1 cellular context compared by ENCODE assay signal in genomic region chr1:95233737-95234493, GRCh38.
TF ChIP-seq lines count a peak whose summit lies in the region.

A gene with protein sequence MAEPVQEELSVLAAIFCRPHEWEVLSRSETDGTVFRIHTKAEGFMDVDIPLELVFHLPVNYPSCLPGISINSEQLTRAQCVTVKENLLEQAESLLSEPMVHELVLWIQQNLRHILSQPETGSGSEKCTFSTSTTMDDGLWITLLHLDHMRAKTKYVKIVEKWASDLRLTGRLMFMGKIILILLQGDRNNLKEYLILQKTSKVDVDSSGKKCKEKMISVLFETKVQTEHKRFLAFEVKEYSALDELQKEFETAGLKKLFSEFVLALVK (plus strand): TSS chr1:95234210. CDS start chr1:95234231, 21 bp downstream.

TF ChIP-seq in GM12878, 131 proteins besides CTCF, POLR2A, EP300 and RAD21 (continued from another document and continues in another):
- TF ChIP-seq ZSCAN29 (IDR thresholded peaks at IDR 0.05) (peak; percentile 57; the same call in 1 of the 2 replicates), CHD2 (IDR thresholded peaks at IDR 0.05; ENCODE audit: borderline replicate concordance, low read depth, low read length) (0 out of 2 replicates have a peak, but pooled peaks have one; percentile 13), IKZF1 (conservative IDR thresholded peaks at IDR 0.05) (peak; percentile 72), CREB1 (IDR thresholded peaks at IDR 0.05; ENCODE audit: low read depth) (0 out of 2 replicates have a peak, but pooled peaks have one; percentile 17), RUNX3 (IDR thresholded peaks at IDR 0.05; ENCODE audit: low read length) (peak; percentile 50; the same call in 1 of the 2 replicates), SKIL (IDR thresholded peaks at IDR 0.05; ENCODE audit: low read depth, poor library complexity, severe bottlenecking) (no peak), RELA (IDR thresholded peaks at IDR 0.05; ENCODE audit: borderline replicate concordance, partially characterized antibody) (peak; percentile 58), NFXL1 (IDR thresholded peaks at IDR 0.05; ENCODE audit: borderline replicate concordance) (0 out of 2 replicates have a peak, but pooled peaks have one; percentile 44), NRF1 (conservative IDR thresholded peaks at IDR 0.05; ENCODE audit: low read depth, low read length) (no peak), RAD51 (IDR thresholded peaks at IDR 0.05) (no peak), TAF1 (IDR thresholded peaks at IDR 0.05; ENCODE audit: borderline replicate concordance, low read depth, low read length) (peak; percentile 62; the same call in 1 of the 2 replicates), TCF3 (IDR thresholded peaks at IDR 0.05; ENCODE audit: borderline replicate concordance, insufficient read depth, low read depth, low read length) (0 out of 2 replicates have a peak, but pooled peaks have one; percentile 47), ZBED1 (IDR thresholded peaks at IDR 0.05; ENCODE audit: borderline replicate concordance) (no peak), HDAC6 (IDR thresholded peaks at IDR 0.05; ENCODE audit: unreplicated experiment) (peak; percentile 33), SREBF2 (IDR thresholded peaks at IDR 0.05; ENCODE audit: low read length) (no peak), GABPA (IDR thresholded peaks at IDR 0.05; ENCODE audit: low read depth) (0 out of 2 replicates have a peak, but pooled peaks have one; percentile 46), ZNF687 (IDR thresholded peaks at IDR 0.05) (peak; percentile 64; the same call in 1 of the 2 replicates), SMAD1 (IDR thresholded peaks at IDR 0.05; ENCODE audit: low read depth, partially characterized antibody) (no peak), PAX5 (IDR thresholded peaks at IDR 0.05; ENCODE audit: borderline replicate concordance, low read depth, low read length) (peak; percentile 33; the same call in 1 of the 2 replicates), LARP7 (IDR thresholded peaks at IDR 0.05) (peak; percentile 65), MTA3 (IDR thresholded peaks at IDR 0.05; ENCODE audit: borderline replicate concordance, low read length) (no peak), EGR1 (IDR thresholded peaks at IDR 0.05; ENCODE audit: borderline replicate concordance in 1 of 2, low read depth in 2 of 2, low read length in 2 of 2) (peak in 1 of 2 experiments; percentile 94; a peak in 2 of 3 replicates), JUND (IDR thresholded peaks at IDR 0.05; ENCODE audit: low read depth, low read length) (peak; percentile 12; the same call in 1 of the 2 replicates), SMARCA5 (IDR thresholded peaks at IDR 0.05) (peak; percentile 98), PRDM15 (CRISPR knock-in tag; IDR thresholded peaks at IDR 0.05) (no peak)
- TF ChIP-seq, protein P1, sequence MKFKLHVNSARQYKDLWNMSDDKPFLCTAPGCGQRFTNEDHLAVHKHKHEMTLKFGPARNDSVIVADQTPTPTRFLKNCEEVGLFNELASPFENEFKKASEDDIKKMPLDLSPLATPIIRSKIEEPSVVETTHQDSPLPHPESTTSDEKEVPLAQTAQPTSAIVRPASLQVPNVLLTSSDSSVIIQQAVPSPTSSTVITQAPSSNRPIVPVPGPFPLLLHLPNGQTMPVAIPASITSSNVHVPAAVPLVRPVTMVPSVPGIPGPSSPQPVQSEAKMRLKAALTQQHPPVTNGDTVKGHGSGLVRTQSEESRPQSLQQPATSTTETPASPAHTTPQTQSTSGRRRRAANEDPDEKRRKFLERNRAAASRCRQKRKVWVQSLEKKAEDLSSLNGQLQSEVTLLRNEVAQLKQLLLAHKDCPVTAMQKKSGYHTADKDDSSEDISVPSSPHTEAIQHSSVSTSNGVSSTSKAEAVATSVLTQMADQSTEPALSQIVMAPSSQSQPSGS (IDR thresholded peaks at IDR 0.05; ENCODE audit: low read length) = no peak
- TF ChIP-seq, protein P2, sequence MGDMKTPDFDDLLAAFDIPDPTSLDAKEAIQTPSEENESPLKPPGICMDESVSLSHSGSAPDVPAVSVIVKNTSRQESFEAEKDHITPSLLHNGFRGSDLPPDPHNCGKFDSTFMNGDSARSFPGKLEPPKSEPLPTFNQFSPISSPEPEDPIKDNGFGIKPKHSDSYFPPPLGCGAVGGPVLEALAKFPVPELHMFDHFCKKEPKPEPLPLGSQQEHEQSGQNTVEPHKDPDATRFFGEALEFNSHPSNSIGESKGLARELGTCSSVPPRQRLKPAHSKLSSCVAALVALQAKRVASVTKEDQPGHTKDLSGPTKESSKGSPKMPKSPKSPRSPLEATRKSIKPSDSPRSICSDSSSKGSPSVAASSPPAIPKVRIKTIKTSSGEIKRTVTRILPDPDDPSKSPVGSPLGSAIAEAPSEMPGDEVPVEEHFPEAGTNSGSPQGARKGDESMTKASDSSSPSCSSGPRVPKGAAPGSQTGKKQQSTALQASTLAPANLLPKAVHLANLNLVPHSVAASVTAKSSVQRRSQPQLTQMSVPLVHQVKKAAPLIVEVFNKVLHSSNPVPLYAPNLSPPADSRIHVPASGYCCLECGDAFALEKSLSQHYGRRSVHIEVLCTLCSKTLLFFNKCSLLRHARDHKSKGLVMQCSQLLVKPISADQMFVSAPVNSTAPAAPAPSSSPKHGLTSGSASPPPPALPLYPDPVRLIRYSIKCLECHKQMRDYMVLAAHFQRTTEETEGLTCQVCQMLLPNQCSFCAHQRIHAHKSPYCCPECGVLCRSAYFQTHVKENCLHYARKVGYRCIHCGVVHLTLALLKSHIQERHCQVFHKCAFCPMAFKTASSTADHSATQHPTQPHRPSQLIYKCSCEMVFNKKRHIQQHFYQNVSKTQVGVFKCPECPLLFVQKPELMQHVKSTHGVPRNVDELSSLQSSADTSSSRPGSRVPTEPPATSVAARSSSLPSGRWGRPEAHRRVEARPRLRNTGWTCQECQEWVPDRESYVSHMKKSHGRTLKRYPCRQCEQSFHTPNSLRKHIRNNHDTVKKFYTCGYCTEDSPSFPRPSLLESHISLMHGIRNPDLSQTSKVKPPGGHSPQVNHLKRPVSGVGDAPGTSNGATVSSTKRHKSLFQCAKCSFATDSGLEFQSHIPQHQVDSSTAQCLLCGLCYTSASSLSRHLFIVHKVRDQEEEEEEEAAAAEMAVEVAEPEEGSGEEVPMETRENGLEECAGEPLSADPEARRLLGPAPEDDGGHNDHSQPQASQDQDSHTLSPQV (IDR thresholded peaks at IDR 0.05) = peak; percentile 87
- TF ChIP-seq, protein P3, sequence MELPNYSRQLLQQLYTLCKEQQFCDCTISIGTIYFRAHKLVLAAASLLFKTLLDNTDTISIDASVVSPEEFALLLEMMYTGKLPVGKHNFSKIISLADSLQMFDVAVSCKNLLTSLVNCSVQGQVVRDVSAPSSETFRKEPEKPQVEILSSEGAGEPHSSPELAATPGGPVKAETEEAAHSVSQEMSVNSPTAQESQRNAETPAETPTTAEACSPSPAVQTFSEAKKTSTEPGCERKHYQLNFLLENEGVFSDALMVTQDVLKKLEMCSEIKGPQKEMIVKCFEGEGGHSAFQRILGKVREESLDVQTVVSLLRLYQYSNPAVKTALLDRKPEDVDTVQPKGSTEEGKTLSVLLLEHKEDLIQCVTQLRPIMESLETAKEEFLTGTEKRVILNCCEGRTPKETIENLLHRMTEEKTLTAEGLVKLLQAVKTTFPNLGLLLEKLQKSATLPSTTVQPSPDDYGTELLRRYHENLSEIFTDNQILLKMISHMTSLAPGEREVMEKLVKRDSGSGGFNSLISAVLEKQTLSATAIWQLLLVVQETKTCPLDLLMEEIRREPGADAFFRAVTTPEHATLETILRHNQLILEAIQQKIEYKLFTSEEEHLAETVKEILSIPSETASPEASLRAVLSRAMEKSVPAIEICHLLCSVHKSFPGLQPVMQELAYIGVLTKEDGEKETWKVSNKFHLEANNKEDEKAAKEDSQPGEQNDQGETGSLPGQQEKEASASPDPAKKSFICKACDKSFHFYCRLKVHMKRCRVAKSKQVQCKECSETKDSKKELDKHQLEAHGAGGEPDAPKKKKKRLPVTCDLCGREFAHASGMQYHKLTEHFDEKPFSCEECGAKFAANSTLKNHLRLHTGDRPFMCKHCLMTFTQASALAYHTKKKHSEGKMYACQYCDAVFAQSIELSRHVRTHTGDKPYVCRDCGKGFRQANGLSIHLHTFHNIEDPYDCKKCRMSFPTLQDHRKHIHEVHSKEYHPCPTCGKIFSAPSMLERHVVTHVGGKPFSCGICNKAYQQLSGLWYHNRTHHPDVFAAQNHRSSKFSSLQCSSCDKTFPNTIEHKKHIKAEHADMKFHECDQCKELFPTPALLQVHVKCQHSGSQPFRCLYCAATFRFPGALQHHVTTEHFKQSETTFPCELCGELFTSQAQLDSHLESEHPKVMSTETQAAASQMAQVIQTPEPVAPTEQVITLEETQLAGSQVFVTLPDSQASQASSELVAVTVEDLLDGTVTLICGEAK (IDR thresholded peaks at IDR 0.05; ENCODE audit: borderline replicate concordance) = 0 out of 2 replicates have a peak, but pooled peaks have one; percentile 6
- TF ChIP-seq, protein P4, sequence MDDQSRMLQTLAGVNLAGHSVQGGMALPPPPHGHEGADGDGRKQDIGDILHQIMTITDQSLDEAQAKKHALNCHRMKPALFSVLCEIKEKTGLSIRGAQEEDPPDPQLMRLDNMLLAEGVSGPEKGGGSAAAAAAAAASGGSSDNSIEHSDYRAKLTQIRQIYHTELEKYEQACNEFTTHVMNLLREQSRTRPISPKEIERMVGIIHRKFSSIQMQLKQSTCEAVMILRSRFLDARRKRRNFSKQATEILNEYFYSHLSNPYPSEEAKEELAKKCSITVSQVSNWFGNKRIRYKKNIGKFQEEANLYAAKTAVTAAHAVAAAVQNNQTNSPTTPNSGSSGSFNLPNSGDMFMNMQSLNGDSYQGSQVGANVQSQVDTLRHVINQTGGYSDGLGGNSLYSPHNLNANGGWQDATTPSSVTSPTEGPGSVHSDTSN (IDR thresholded peaks at IDR 0.05; ENCODE audit: insufficient replicate concordance, low read depth, low read length) = no peak
- TF ChIP-seq, protein P5, sequence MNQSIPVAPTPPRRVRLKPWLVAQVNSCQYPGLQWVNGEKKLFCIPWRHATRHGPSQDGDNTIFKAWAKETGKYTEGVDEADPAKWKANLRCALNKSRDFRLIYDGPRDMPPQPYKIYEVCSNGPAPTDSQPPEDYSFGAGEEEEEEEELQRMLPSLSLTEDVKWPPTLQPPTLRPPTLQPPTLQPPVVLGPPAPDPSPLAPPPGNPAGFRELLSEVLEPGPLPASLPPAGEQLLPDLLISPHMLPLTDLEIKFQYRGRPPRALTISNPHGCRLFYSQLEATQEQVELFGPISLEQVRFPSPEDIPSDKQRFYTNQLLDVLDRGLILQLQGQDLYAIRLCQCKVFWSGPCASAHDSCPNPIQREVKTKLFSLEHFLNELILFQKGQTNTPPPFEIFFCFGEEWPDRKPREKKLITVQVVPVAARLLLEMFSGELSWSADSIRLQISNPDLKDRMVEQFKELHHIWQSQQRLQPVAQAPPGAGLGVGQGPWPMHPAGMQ (IDR thresholded peaks at IDR 0.05; ENCODE audit: borderline replicate concordance) = no peak
